12 cellular contexts compared by ENCODE assay signal in genomic region chr4:76982638-76983579, GRCh38. TPM values are rescaled to one million over a fixed set of nuclear protein-coding genes. Genes with fewer than 3 reads are reported as not detected.
A peak's percentile ranks its signal among the peaks of the same experiment; 100 is the strongest.
DNase-seq lines count a peak whose midpoint lies in the region; ATAC-seq, FAIRE-seq and TF ChIP-seq lines count a peak whose summit lies in the region.
"Had no signal": no experiment of that assay in that cellular context is flagged by ENCODE, and none has a peak within 500 bp of the region (broad histone marks: within the 10 kb centered on the region; RNA-seq: fewer than 3 reads in every experiment).

No MANE protein-coding gene starts in this region.

- H3K4me3 ChIP-seq in PC-3 (ENCODE audit: low read length), result no peak overlapping the region
- no peak overlapping the region for H3K4me3 ChIP-seq in endothelial cell of umbilical vein (replicated peaks in 1 of 3; ENCODE audit: insufficient read depth in 1 of 3, low read depth in 1 of 3, low read length in 3 of 3)
- no peak overlapping the region for H3K4me3 ChIP-seq in smooth muscle cell

- H3K27ac ChIP-seq in PC-3 (ENCODE audit: low read length) (no peak overlapping the region), endothelial cell of umbilical vein (ENCODE audit: insufficient read depth, low read depth, low read length) (peak overlapping the region; percentile 65), smooth muscle cell (ENCODE audit: low read depth) (peak overlapping the region; percentile 97)

- CTCF ChIA-PET in PC-3 (lab: Charles Lee) (interaction anchor here (0.5 kb wide), 1 partner anchor 535 kb away, joined by 6 read pairs; no protein-coding TSS in a partner anchor), endothelial cell of umbilical vein (lab: Charles Lee) (interaction anchor here (1.2 to 1.6 kb wide), 4 partner anchors 9 to 34 kb away, joined by 3 to 5 read pairs (median 4); partner anchors contain the start of gene SEPTIN11)

- BruUV-seq in PC-3 (replicated peaks; lab: Mats Ljungman, UMichigan) (no TSS peak), endothelial cell of umbilical vein (replicated peaks; lab: Mats Ljungman, UMichigan) (no TSS peak)

- no peaks in the 10 kb centered on the region for H4K20me1 ChIP-seq in PC-3 (ENCODE audit: low read length)
- H4K20me1 ChIP-seq in endothelial cell of umbilical vein (replicated peaks; ENCODE audit: control insufficient read depth, extremely low read depth, insufficient read depth, low read length), result no peaks in the 10 kb centered on the region
- peaks cover 48% of the 10 kb centered on the region for H4K20me1 ChIP-seq in smooth muscle cell (ENCODE audit: low read depth)

- 0 out of 2 replicates have a peak overlapping the region, but pooled peaks have one; percentile 23 for H3K4me2 ChIP-seq in PC-3 (ENCODE audit: low read length)
- H3K4me2 ChIP-seq in endothelial cell of umbilical vein (ENCODE audit: insufficient read depth, low read length), result peak overlapping the region; percentile 26
- H3K4me2 ChIP-seq in smooth muscle cell, result peak overlapping the region; percentile 77

- H3K9me3 ChIP-seq in PC-3 (ENCODE audit: low read length) (no peaks in the 10 kb centered on the region), endothelial cell of umbilical vein (replicated peaks; ENCODE audit: control insufficient read depth, insufficient read depth, low read length) (no peaks in the 10 kb centered on the region), smooth muscle cell (replicated peaks; ENCODE audit: low read depth) (no peaks in the 10 kb centered on the region)

- H3K9me1 ChIP-seq in endothelial cell of umbilical vein (replicated peaks; ENCODE audit: control insufficient read depth, extremely low read depth, insufficient read depth, low read length), result no peaks in the 10 kb centered on the region

- intact Hi-C loops in activated CD4-positive, alpha-beta T cell treated with anti-CD3 and anti-CD28 coated beads, Interleukin-2, amount 10 ng/mL, durations not matched to agents 24 days and 14 days (cut with micrococcal nuclease), result loop anchor here (2.0 kb wide), 1 partner anchor 22 kb away; no protein-coding TSS in a partner anchor
- intact Hi-C loops in PC-3 (cut with micrococcal nuclease), result no loop called here
- intact Hi-C loops in endothelial cell of umbilical vein (cut with micrococcal nuclease), result loop anchor here (5.0 kb wide), 1 partner anchor 39 kb away; no protein-coding TSS in a partner anchor

- no peaks in the 10 kb centered on the region for H3K36me3 Mint-ChIP-seq in activated CD4-positive, alpha-beta T cell treated with anti-CD3 and anti-CD28 coated beads, Interleukin-2, amount 10 ng/mL, durations not matched to agents 24 days and 14 days (ENCODE audit: low read depth)

- H3K4me1 ChIP-seq in PC-3 (ENCODE audit: insufficient read depth, low read length) (peaks cover 30% of the 10 kb centered on the region), endothelial cell of umbilical vein (ENCODE audit: control insufficient read depth, extremely low read depth, insufficient read depth, low read length) (peaks cover 53% of the 10 kb centered on the region), smooth muscle cell (ENCODE audit: low read depth) (peaks cover 55% of the 10 kb centered on the region)

- H3K9ac ChIP-seq in PC-3 (ENCODE audit: low read length) (no peak overlapping the region), endothelial cell of umbilical vein (replicated peaks; ENCODE audit: extremely low read depth, insufficient read depth, low read length) (no peak overlapping the region), smooth muscle cell (ENCODE audit: low read depth) (peak overlapping the region; percentile 3)

- H2AFZ ChIP-seq in PC-3 (ENCODE audit: low read length), result no peak overlapping the region
- H2AFZ ChIP-seq in endothelial cell of umbilical vein (ENCODE audit: low read depth, low read length), result no peak overlapping the region
- no peak overlapping the region for H2AFZ ChIP-seq in smooth muscle cell (ENCODE audit: low read depth)

- dilution Hi-C loops in endothelial cell of umbilical vein (cut with MboI; ENCODE audit: extremely low pct_ligation_motif_present, low sequenced_read_pairs), result no loop called here

- H3K27me3 Mint-ChIP-seq in activated CD4-positive, alpha-beta T cell treated with anti-CD3 and anti-CD28 coated beads, Interleukin-2, amount 10 ng/mL, durations not matched to agents 24 days and 14 days, result peaks cover 25% of the 10 kb centered on the region

- 57% methylated on average over 7 of the region's 7 CpGs for WGBS in smooth muscle cell (ENCODE audit: low lambda C conversion rate)

- H3K9me2 ChIP-seq in PC-3 (replicated peaks; ENCODE audit: low read length), result no peaks in the 10 kb centered on the region

- H3K9me3 Mint-ChIP-seq in activated CD4-positive, alpha-beta T cell treated with anti-CD3 and anti-CD28 coated beads, Interleukin-2, amount 10 ng/mL, durations not matched to agents 24 days and 14 days, result no peaks in the 10 kb centered on the region

- peaks cover 44% of the 10 kb centered on the region for H3K4me1 Mint-ChIP-seq in activated CD4-positive, alpha-beta T cell treated with anti-CD3 and anti-CD28 coated beads, Interleukin-2, amount 10 ng/mL, durations not matched to agents 24 days and 14 days

- 0 out of 2 replicates have a peak, but pooled peaks have one; percentile 23 for TF ChIP-seq CTCF in PC-3 (conservative IDR thresholded peaks at IDR 0.05; ENCODE audit: low read depth, low read length)
- TF ChIP-seq CTCF in endothelial cell of umbilical vein (IDR thresholded peaks at IDR 0.05; ENCODE audit: extremely low read depth in 1 of 2, insufficient read depth in 1 of 2, low read depth in 1 of 2, low read length in 2 of 2), result peak in 1 of 2 donors; percentile 5
- TF ChIP-seq CTCF in smooth muscle cell (IDR thresholded peaks at IDR 0.05; ENCODE audit: borderline replicate concordance, insufficient read depth, poor library complexity, severe bottlenecking), result peak; percentile 14

- DNase-seq in activated CD4-positive, alpha-beta T cell treated with anti-CD3 and anti-CD28 coated beads, Interleukin-2, amount 10 ng/mL, durations not matched to agents 24 days and 14 days, result no peak
- no peak for DNase-seq in activated CD4-positive, alpha-beta T cell treated with anti-CD3 and anti-CD28 coated beads, Interleukin-2, amount 50 U/mL, for 1 hour
- DNase-seq in PC-3 (no peak), endothelial cell of umbilical vein (ENCODE audit: low read depth, low spot score) (no peak), smooth muscle cell (lab: John Stamatoyannopoulos, UW; ENCODE audit: unreplicated experiment) (no peak), NCI-H524 (lab: John Stamatoyannopoulos, UW) (no peak)
- DNase-seq: AML-193; stimulated activated CD4-positive, alpha-beta T cell treated with anti-CD3 and anti-CD28 coated beads, Interleukin-4, amount 100 ng/mL, for 4 hours had no signal

- H3K27ac Mint-ChIP-seq in activated CD4-positive, alpha-beta T cell treated with anti-CD3 and anti-CD28 coated beads, Interleukin-2, amount 10 ng/mL, durations not matched to agents 24 days and 14 days, result peak overlapping the region; percentile 4

- FAIRE-seq in endothelial cell of umbilical vein (lab: Jason Lieb, UNC), result peak; percentile 35
- FAIRE-seq: colon, TTC549 had no signal

- H3K27me3 ChIP-seq in PC-3 (ENCODE audit: low read length) (no peaks in the 10 kb centered on the region), endothelial cell of umbilical vein (ENCODE audit: control insufficient read depth in 2 of 2, insufficient read depth in 2 of 2, low read length in 2 of 2) (no peaks in the 10 kb centered on the region), smooth muscle cell (ENCODE audit: low read depth) (no peaks in the 10 kb centered on the region)

- no peak for TF ChIP-seq POLR2A in endothelial cell of umbilical vein (IDR thresholded peaks at IDR 0.05; ENCODE audit: low read depth, low read length)

- peaks cover 54% of the 10 kb centered on the region for H3K79me2 ChIP-seq in PC-3 (ENCODE audit: low read length)
- peaks cover 74% of the 10 kb centered on the region for H3K79me2 ChIP-seq in endothelial cell of umbilical vein (ENCODE audit: control insufficient read depth, insufficient read depth, low read length)
- peaks cover 82% of the 10 kb centered on the region for H3K79me2 ChIP-seq in smooth muscle cell (ENCODE audit: low read depth)

- H3F3A ChIP-seq in PC-3 (ENCODE audit: low read length, unreplicated experiment), result no peaks in the 10 kb centered on the region
- peaks cover 47% of the 10 kb centered on the region for H3F3A ChIP-seq in smooth muscle cell (ENCODE audit: low read depth)

- POLR2A ChIA-PET in PC-3 (lab: Charles Lee; ENCODE audit: unreplicated experiment) (no interaction called here), endothelial cell of umbilical vein (lab: Charles Lee) (no interaction called here)

- H3K36me3 ChIP-seq in PC-3 (ENCODE audit: low read depth, low read length) (no peaks in the 10 kb centered on the region), endothelial cell of umbilical vein (ENCODE audit: control insufficient read depth in 2 of 2, extremely low read depth in 1 of 2, insufficient read depth in 2 of 2, low read length in 2 of 2) (no peaks in the 10 kb centered on the region), smooth muscle cell (ENCODE audit: low read depth) (no peaks in the 10 kb centered on the region)

- ATAC-seq in PC-3 (no peak), HG02840 (IDR thresholded peaks at IDR 0.05; ENCODE audit: low FRiP score, unreplicated experiment) (no peak), HG02885 (IDR thresholded peaks at IDR 0.05; ENCODE audit: poor library complexity, unreplicated experiment) (no peak)

- H3K4me3 Mint-ChIP-seq in activated CD4-positive, alpha-beta T cell treated with anti-CD3 and anti-CD28 coated beads, Interleukin-2, amount 10 ng/mL, durations not matched to agents 24 days and 14 days, result peak overlapping the region; percentile 37

TF ChIP-seq in endothelial cell of umbilical vein, 7 proteins besides CTCF, POLR2A, EP300 and RAD21 (continues in another document):
- TF ChIP-seq GATA2 (IDR thresholded peaks at IDR 0.05; ENCODE audit: insufficient read depth, insufficient read length, low read depth, low read length) (no peak), MAX (IDR thresholded peaks at IDR 0.05; ENCODE audit: insufficient read depth, insufficient read length) (no peak)

RNA-seq across cellular contexts. Expression of gene SEPTIN11, which starts 33.4 kb away (rescaled TPM):
- 15.4 and 17.0 TPM in 2 replicates for total RNA-seq in activated CD4-positive, alpha-beta T cell treated with anti-CD3 and anti-CD28 coated beads, Interleukin-2, amount 10 ng/mL, durations not matched to agents 24 days and 14 days
- total RNA-seq in PC-3 (2014; rRNA removed), result 39.0 and 46.0 TPM in 2 replicates
- total RNA-seq in endothelial cell of umbilical vein, result 168 and 202 TPM in 2 replicates
- 55.9 and 69.4 TPM in 2 replicates for polyA plus RNA-seq in endothelial cell of umbilical vein
- polyA plus RNA-seq in endothelial cell of umbilical vein (2011; cell fraction: cytosol; rRNA removed), result 90.2 and 102 TPM in 2 replicates
- 92.9 and 109 TPM in 2 replicates for polyA plus RNA-seq in endothelial cell of umbilical vein (2011; cell fraction: nucleus; rRNA removed)
- 116 and 141 TPM in 2 replicates for polyA plus RNA-seq in endothelial cell of umbilical vein (2012)
- polyA minus RNA-seq in endothelial cell of umbilical vein, result 201 and 218 TPM in 2 replicates
- 3.5 TPM for polyA minus RNA-seq in endothelial cell of umbilical vein (2011; cell fraction: cytosol; rRNA and poly(A)+ RNA removed)
- polyA minus RNA-seq in endothelial cell of umbilical vein (2011; cell fraction: nucleus; rRNA and poly(A)+ RNA removed), result 245 and 309 TPM in 2 replicates
- 244 and 285 TPM in 2 replicates for total RNA-seq in smooth muscle cell
- polyA plus RNA-seq in smooth muscle cell, result 144 and 157 TPM in 2 replicates

Comparison
In these comparisons a context has a peak if more than half of its experiments do, and no peak if none do; other contexts are left out.
1. H3K4me2 ChIP-seq: peak in every context shown above with its lines; median percentile 77 in smooth muscle cell; 26 in endothelial cell of umbilical vein; 23 in PC-3.